8 cellular contexts compared by ENCODE assay signal in genomic region chr1:225777583-225778411, GRCh38.
A peak's percentile ranks its signal among the peaks of the same experiment; 100 is the strongest.
DNase-seq lines count a peak whose midpoint lies in the region; ATAC-seq and TF ChIP-seq lines count a peak whose summit lies in the region.

Gene SRP9 (plus strand): TSS chr1:225777826. CDS start chr1:225777941, 115 bp downstream.

- no peaks in the 10 kb centered on the region for H3K27me3 ChIP-seq in mucosa of rectum (ENCODE audit: control insufficient read depth in 2 of 2, insufficient read depth in 2 of 2, low read length in 2 of 2)

- peak; percentile 59 for TF ChIP-seq RAD21 in Ishikawa (IDR thresholded peaks at IDR 0.05; ENCODE audit: low read depth)

- peak within 1 kb of the TSS; percentile 99 for H3K9ac ChIP-seq in mucosa of rectum (ENCODE audit: low read depth in 1 of 2, low read length in 2 of 2)

- peak within 1 kb of the TSS; percentile 98 for H3K27ac ChIP-seq in mucosa of rectum (ENCODE audit: low read depth in 2 of 2, low read length in 2 of 2)

- H3K4me3 ChIP-seq in mucosa of rectum (ENCODE audit: low read length in 2 of 2) = peak within 1 kb of the TSS; percentile 99

- H3K4me1 ChIP-seq in mucosa of rectum (ENCODE audit: control insufficient read depth in 2 of 2, insufficient read depth in 2 of 2, low read length in 2 of 2) = peaks cover 17 to 25% of the 10 kb centered on the region in 2 donors

- no peak for TF ChIP-seq EP300 in Ishikawa (IDR thresholded peaks at IDR 0.05; ENCODE audit: borderline replicate concordance)

- peak; percentile 96 for TF ChIP-seq POLR2A in erythroblast (IDR thresholded peaks at IDR 0.05; ENCODE audit: low read length)

- peak; percentile 99 for ATAC-seq in GM21576 (IDR thresholded peaks at IDR 0.05; ENCODE audit: unreplicated experiment)

- DNase-seq in DMS53 (lab: John Stamatoyannopoulos, UW) (peak; percentile 100), OCI-M2 (lab: John Stamatoyannopoulos, UW; ENCODE audit: unreplicated experiment) (peak; percentile 90), activated T-cell treated with anti-CD3 and anti-CD28 coated beads for 48 hours (ENCODE audit: low read depth) (peak; percentile 98), erythroblast (lab: John Stamatoyannopoulos, UW) (peak; percentile 98 to 99)
- DNase-seq in stimulated activated CD8-positive, alpha-beta memory T cell treated with anti-CD3 and anti-CD28 coated beads, Interleukin-4, amount 100 ng/mL, for 48 hours = peak; percentile 97

- peaks cover 0 to 9% of the 10 kb centered on the region in 2 donors for H3K36me3 ChIP-seq in mucosa of rectum (ENCODE audit: control insufficient read depth in 2 of 2, insufficient read depth in 2 of 2, low read length in 2 of 2)

- H3K9me3 ChIP-seq in mucosa of rectum (ENCODE audit: control insufficient read depth in 2 of 2, low read length in 2 of 2) = no peaks in the 10 kb centered on the region

TF ChIP-seq in Ishikawa, 13 proteins besides CTCF, POLR2A, EP300 and RAD21:
- peak; percentile 35; the same call in 1 of the 2 replicates for TF ChIP-seq CREB1 (IDR thresholded peaks at IDR 0.05; ENCODE audit: low read depth)
- no peak for TF ChIP-seq FOXM1 (IDR thresholded peaks at IDR 0.05; ENCODE audit: borderline replicate concordance, low read depth)
- TF ChIP-seq TEAD4 (IDR thresholded peaks at IDR 0.05) = no peak
- peak; percentile 96 for TF ChIP-seq YY1 (IDR thresholded peaks at IDR 0.05; ENCODE audit: low read depth)
- no peak for TF ChIP-seq ZBTB7A (IDR thresholded peaks at IDR 0.05; ENCODE audit: low read depth)
- no peak for TF ChIP-seq CEBPB (IDR thresholded peaks at IDR 0.05)
- no peak for TF ChIP-seq REST (IDR thresholded peaks at IDR 0.05; ENCODE audit: low read depth)
- peak; percentile 81 for TF ChIP-seq MAX (IDR thresholded peaks at IDR 0.05)
- no peak for TF ChIP-seq USF1 (IDR thresholded peaks at IDR 0.05)
- TF ChIP-seq EGR1 (IDR thresholded peaks at IDR 0.05) = peak; percentile 67
- TF ChIP-seq TAF1 (IDR thresholded peaks at IDR 0.05; ENCODE audit: low read depth) = peak; percentile 65
- peak; percentile 38 for TF ChIP-seq TCF12 (IDR thresholded peaks at IDR 0.05; ENCODE audit: low read depth)
- TF ChIP-seq NFIC (IDR thresholded peaks at IDR 0.05) = no peak; the same call in 1 of the 2 replicates

Comparison
In these comparisons a context has a peak if more than half of its experiments do, and no peak if none do; other contexts are left out.
1. Peak in every context shown above with its lines: DNase-seq, ATAC-seq, H3K4me3 ChIP-seq and H3K27ac ChIP-seq.